Comparison of ENCODE assay signal across 26 cellular contexts in genomic region chr16:6103561-6103960, GRCh38.
DNase-seq lines count a peak whose midpoint lies in the region; ATAC-seq, FAIRE-seq and TF ChIP-seq lines count a peak whose summit lies in the region.
"Had no signal": no experiment of that assay in that cellular context is flagged by ENCODE, and none has a peak within 500 bp of the region (broad histone marks: within the 10 kb centered on the region; RNA-seq: fewer than 3 reads in every experiment).

No MANE protein-coding gene starts in this region.

- H3K27me3 ChIP-seq in K562 (ENCODE audit: control insufficient read depth in 2 of 2, insufficient read depth in 2 of 2, low read length in 2 of 2) (no peaks in the 10 kb centered on the region), right atrium auricular region (no peaks in the 10 kb centered on the region)
- H3K27me3 ChIP-seq: BLaER1 treated with 17β-estradiol and CSF1 and Interleukin-3, amounts not matched to agents 10 nM and 100 nM had no signal

- 0% methylated on average over 2 of the region's 2 CpGs for WGBS in K562 (ENCODE audit: insufficient coverage, low coverage, missing lambda C conversion rate)

- no peak overlapping the region for H3K9ac ChIP-seq in K562 (ENCODE audit: insufficient read depth in 1 of 2, low read depth in 2 of 2, low read length in 2 of 2)
- H3K9ac ChIP-seq: BLaER1 treated with 17β-estradiol and CSF1 and Interleukin-3, amounts not matched to agents 10 nM and 100 nM had no signal

- H3K4me2 ChIP-seq in K562 (ENCODE audit: insufficient read depth, low read length) = no peak overlapping the region
- H3K4me2 ChIP-seq: A549; BLaER1 treated with 17β-estradiol and CSF1 and Interleukin-3, amounts not matched to agents 10 nM and 100 nM had no signal

- DNase-seq in HT1080 (ENCODE audit: low read depth) (peak; percentile 20), M059J (ENCODE audit: low read depth) (peak; percentile 36), K562 (ENCODE audit: extremely low read depth in 1 of 4, low spot score in 3 of 4) (no peak), right atrium auricular region (ENCODE audit: low spot score) (no peak), DMS 273 (lab: John Stamatoyannopoulos, UW; ENCODE audit: unreplicated experiment) (no peak)
- DNase-seq: AML-193; Caco-2; Calu3; CD4-positive, alpha-beta T cell; CD8-positive, alpha-beta T cell; DMS 273 treated with DMSO at 0.1 percent for 48 hours; DMS153; DMS53; DMS79; DND-41; EL; GDM1 had no signal

- H3K9me3 ChIP-seq in K562 (replicated peaks; ENCODE audit: control insufficient read depth, insufficient read depth, low read depth, low read length) (no peaks in the 10 kb centered on the region), right atrium auricular region (no peaks in the 10 kb centered on the region)
- H3K9me3 ChIP-seq: A549, Caco-2 had no signal

- no peaks in the 10 kb centered on the region for H4K20me1 ChIP-seq in K562 (replicated peaks; ENCODE audit: control insufficient read depth, insufficient read depth, low read length)
- H4K20me1 ChIP-seq: BLaER1 treated with 17β-estradiol and CSF1 and Interleukin-3, amounts not matched to agents 10 nM and 100 nM had no signal

- H3K4me1 ChIP-seq in K562 (replicated peaks in 1 of 2; ENCODE audit: control insufficient read depth in 2 of 2, insufficient read depth in 2 of 2, low read length in 2 of 2) (no peaks in the 10 kb centered on the region), right atrium auricular region (no peaks in the 10 kb centered on the region)
- H3K4me1 ChIP-seq: A549; BLaER1 treated with 17β-estradiol and CSF1 and Interleukin-3, amounts not matched to agents 10 nM and 100 nM; Caco-2 had no signal

- CTCF ChIA-PET in K562 (lab: Yijun Ruan, JAX; ENCODE audit: low intra/inter-chr PET ratio) = no interaction called here

- POLR2A ChIA-PET in K562 (lab: Yijun Ruan, JAX) = no interaction called here

- no peaks in the 10 kb centered on the region for H3K9me1 ChIP-seq in K562 (ENCODE audit: control insufficient read depth, insufficient read depth, low read length)

- ATAC-seq in K562 = no peak
- ATAC-seq: A549; CD8-positive, alpha-beta T cell; GM12878 had no signal

- no peak for FAIRE-seq in K562 (lab: Jason Lieb, UNC)
- FAIRE-seq: A549, D721Med, GM12878, GM12892, GM18507, GM19239 had no signal

- intact Hi-C loops in K562 (cut with micrococcal nuclease) = no loop called here

- TF ChIP-seq POLR2A in K562 (conservative IDR thresholded peaks at IDR 0.05) = no peak

- H3K4me3 ChIP-seq in K562 (no peak overlapping the region), right atrium auricular region (no peak overlapping the region)
- H3K4me3 ChIP-seq: A549; BLaER1 treated with 17β-estradiol and CSF1 and Interleukin-3, amounts not matched to agents 10 nM and 100 nM; GM12878 had no signal

- BruUV-seq in K562 (replicated peaks; lab: Mats Ljungman, UMichigan) = no TSS peak

- H3K79me2 ChIP-seq in K562 (ENCODE audit: control insufficient read depth, insufficient read depth, low read length) = no peaks in the 10 kb centered on the region

- no peak for TF ChIP-seq EP300 in K562 (IDR thresholded peaks at IDR 0.05; ENCODE audit: low read length)

- H3K27ac ChIP-seq in K562 (ENCODE audit: extremely low read depth, low read depth, low read length) = no peak overlapping the region
- H3K27ac ChIP-seq in right atrium auricular region = no peak overlapping the region
- H3K27ac ChIP-seq: 22Rv1; A549; BLaER1 treated with 17β-estradiol and CSF1 and Interleukin-3, amounts not matched to agents 10 nM and 100 nM; C4-2B had no signal

- H3K36me3 ChIP-seq in K562 (ENCODE audit: control insufficient read depth, insufficient read depth, low read length) (no peaks in the 10 kb centered on the region), right atrium auricular region (no peaks in the 10 kb centered on the region)
- H3K36me3 ChIP-seq: BLaER1 treated with 17β-estradiol and CSF1 and Interleukin-3, amounts not matched to agents 10 nM and 100 nM had no signal

- H2AFZ ChIP-seq in K562 (ENCODE audit: low read depth, low read length) = no peak overlapping the region

- TF ChIP-seq CTCF in K562 (IDR thresholded peaks at IDR 0.05 in 2 of 3, conservative IDR thresholded peaks at IDR 0.05 in 1 of 3; ENCODE audit: insufficient read depth in 2 of 3, low read depth in 1 of 3, low read length in 3 of 3) = no peak
- no peak for TF ChIP-seq CTCF in right atrium auricular region (IDR thresholded peaks at IDR 0.05)

- in situ Hi-C loops in K562 (cut with MboI) = no loop called here

- TF ChIP-seq RAD21 in K562 (CRISPR knock-in tag; conservative IDR thresholded peaks at IDR 0.05 in 1 of 2, IDR thresholded peaks at IDR 0.05 in 1 of 2) = no peak

TF ChIP-seq in K562, 482 proteins besides CTCF, POLR2A, EP300 and RAD21 (continues in another document):
- TF ChIP-seq HDAC2 (IDR thresholded peaks at IDR 0.05) (no peak), ZHX1 (conservative IDR thresholded peaks at IDR 0.05; ENCODE audit: low read length) (no peak), USF2 (CRISPR knock-in tag; IDR thresholded peaks at IDR 0.05) (peak; percentile 56), XRCC4 (IDR thresholded peaks at IDR 0.05; ENCODE audit: extremely low read depth, insufficient read depth, insufficient read length) (no peak), ARID4B (CRISPR knock-in tag; IDR thresholded peaks at IDR 0.05) (no peak)

Comparison
In these comparisons a context has a peak if more than half of its experiments do, and no peak if none do; other contexts are left out.
1. DNase-seq: peak in HT1080 (single experiment) and M059J (single experiment); none in K562 (0 of 4), right atrium auricular region (single experiment) and DMS 273 (single experiment).